In genomic region chr5:147441191-147441695, GRCh38 we compare ENCODE assay signal across 14 cellular contexts.
"Had no signal": no experiment of that assay in that cellular context is flagged by ENCODE, and none has a peak within 500 bp of the region (broad histone marks: within the 10 kb centered on the region; RNA-seq: fewer than 3 reads in every experiment).

No MANE protein-coding gene starts in this region.

- H3K27ac ChIP-seq: adrenal gland, psoas muscle, right lobe of liver had no signal

- H3K4me3 Mint-ChIP-seq: activated naive CD4-positive, alpha-beta T cell treated with anti-CD3 and anti-CD28 coated beads, Interleukin-2, amount 50 U/mL, for 24 hours; activated T-cell treated with anti-CD3 and anti-CD28 coated beads, Interleukin-2, amount 50 U/mL, for 72 hours; stimulated activated memory B cell treated with anti-CD40 and anti-IgM and Interleukin-4, amounts not matched to agents 10 μg/mL and 1 μg/mL and 100 μg/mL, for 72 hours had no signal

- H3K4me1 ChIP-seq: adrenal gland, right lobe of liver had no signal

- H2AFZ ChIP-seq: hepatocyte had no signal

- H3K9me3 ChIP-seq: adrenal gland, psoas muscle, right lobe of liver had no signal

- H3K36me3 ChIP-seq: adrenal gland, right lobe of liver had no signal

- H3K36me3 Mint-ChIP-seq: activated naive CD4-positive, alpha-beta T cell treated with anti-CD3 and anti-CD28 coated beads, Interleukin-2, amount 50 U/mL, for 24 hours; stimulated activated memory B cell treated with anti-CD40 and anti-IgM and Interleukin-4, amounts not matched to agents 10 μg/mL and 1 μg/mL and 100 μg/mL, for 72 hours had no signal

- H3K4me1 Mint-ChIP-seq: activated naive CD4-positive, alpha-beta T cell treated with anti-CD3 and anti-CD28 coated beads, Interleukin-2, amount 50 U/mL, for 24 hours; stimulated activated memory B cell treated with anti-CD40 and anti-IgM and Interleukin-4, amounts not matched to agents 10 μg/mL and 1 μg/mL and 100 μg/mL, for 72 hours had no signal

- H3K27me3 Mint-ChIP-seq: stimulated activated memory B cell treated with anti-CD40 and anti-IgM and Interleukin-4, amounts not matched to agents 10 μg/mL and 1 μg/mL and 100 μg/mL, for 72 hours had no signal

- ATAC-seq: activated T-cell treated with anti-CD3 and anti-CD28 coated beads, Interleukin-2, amount 50 U/mL, for 72 hours; esophagus mucosa; psoas muscle; right lobe of liver; stimulated activated memory B cell treated with anti-CD40 and anti-IgM and Interleukin-4, amounts not matched to agents 10 μg/mL and 1 μg/mL and 100 μg/mL, for 72 hours had no signal

- H3K4me3 ChIP-seq: adrenal gland, hepatocyte, psoas muscle, right lobe of liver had no signal

- H3K27ac Mint-ChIP-seq: activated naive CD4-positive, alpha-beta T cell treated with anti-CD3 and anti-CD28 coated beads, Interleukin-2, amount 50 U/mL, for 24 hours; activated T-cell treated with anti-CD3 and anti-CD28 coated beads, Interleukin-2, amount 50 U/mL, for 72 hours; stimulated activated memory B cell treated with anti-CD40 and anti-IgM and Interleukin-4, amounts not matched to agents 10 μg/mL and 1 μg/mL and 100 μg/mL, for 72 hours had no signal

- DNase-seq: activated CD4-positive, alpha-beta T cell treated with anti-CD3 and anti-CD28 coated beads for 1 hour; activated CD4-positive, alpha-beta T cell treated with anti-CD3 and anti-CD28 coated beads, Interleukin-2, amount 50 U/mL, for 4 hours; activated gamma-delta T cell; activated T-cell treated with anti-CD3 and anti-CD28 coated beads, Interleukin-2, amount 50 U/mL, for 72 hours; adrenal gland; cerebellar nuclear complex; effector CD8-positive, alpha-beta T cell; psoas muscle; right lobe of liver; stimulated activated CD4-positive, alpha-beta T cell treated with anti-CD3 and anti-CD28 coated beads, Interleukin-4, amount 100 ng/mL, for 24 hours had no signal

- H3K27me3 ChIP-seq: adrenal gland, hepatocyte, right lobe of liver had no signal

- H3K9me3 Mint-ChIP-seq: activated naive CD4-positive, alpha-beta T cell treated with anti-CD3 and anti-CD28 coated beads, Interleukin-2, amount 50 U/mL, for 24 hours; activated T-cell treated with anti-CD3 and anti-CD28 coated beads, Interleukin-2, amount 50 U/mL, for 72 hours; stimulated activated memory B cell treated with anti-CD40 and anti-IgM and Interleukin-4, amounts not matched to agents 10 μg/mL and 1 μg/mL and 100 μg/mL, for 72 hours had no signal
